1 cellular context compared by ENCODE assay signal in the genomic region with DNA sequence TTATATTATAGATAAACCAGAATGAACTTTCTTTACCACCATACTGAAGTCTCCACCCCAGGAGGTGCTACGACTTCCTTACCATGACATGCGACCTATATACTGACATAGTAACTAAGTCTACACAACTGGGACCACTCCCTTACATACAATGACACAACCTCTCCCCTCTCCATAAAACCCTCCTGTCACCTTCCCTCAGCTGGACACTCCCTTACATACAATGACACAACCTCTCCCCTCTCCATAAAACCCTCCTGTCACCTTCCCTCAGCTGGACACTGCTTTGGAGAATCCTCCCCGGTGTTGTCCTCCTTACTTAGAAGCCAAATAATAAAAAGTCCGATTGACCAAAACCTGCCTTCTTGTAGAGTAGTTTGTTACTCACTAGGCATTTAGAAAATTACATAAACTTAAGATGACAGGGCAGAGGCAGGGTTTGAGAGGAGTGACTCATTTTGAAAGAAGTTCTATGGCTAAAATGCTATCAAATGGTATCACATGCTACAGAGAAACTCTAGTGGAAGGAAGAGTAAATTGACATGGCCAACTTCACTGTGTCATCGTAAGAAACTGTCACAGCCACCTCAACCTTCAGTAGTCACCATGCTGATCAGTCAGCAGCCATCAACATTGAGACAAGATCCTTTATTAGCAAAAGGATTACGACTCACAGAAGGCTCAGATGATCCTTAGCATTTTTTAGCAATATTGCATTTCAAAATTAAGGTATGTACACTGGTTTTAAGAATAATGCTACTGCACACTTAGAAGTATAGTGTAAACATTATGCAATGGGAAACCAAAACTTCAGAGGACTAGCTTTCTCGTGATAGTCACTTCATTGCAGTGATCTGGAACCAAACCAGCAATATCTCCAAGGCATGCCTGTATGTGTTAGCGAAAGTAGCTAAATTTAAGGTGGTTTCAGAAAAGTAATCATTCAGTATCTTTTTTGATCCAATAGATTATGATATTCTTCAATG.
TF ChIP-seq lines count a peak whose summit lies in the region.

No MANE protein-coding gene starts in this region.

TF ChIP-seq in GM12878, 131 proteins besides CTCF, POLR2A, EP300 and RAD21 (continued from another document):
- TF ChIP-seq E4F1 (IDR thresholded peaks at IDR 0.05; ENCODE audit: borderline replicate concordance, partially characterized antibody) (no peak), FOXK2 (IDR thresholded peaks at IDR 0.05) (no peak), ATF7 (IDR thresholded peaks at IDR 0.05; ENCODE audit: low read depth) (peak; percentile 43; the same call in 1 of the 2 replicates), KDM1A (IDR thresholded peaks at IDR 0.05; ENCODE audit: borderline replicate concordance) (no peak), CREM (IDR thresholded peaks at IDR 0.05; ENCODE audit: low read depth) (0 out of 2 replicates have a peak, but pooled peaks have one; percentile 22), NFIC (IDR thresholded peaks at IDR 0.05; ENCODE audit: low read depth, low read length) (0 out of 2 replicates have a peak, but pooled peaks have one; percentile 16), NR2F1 (conservative IDR thresholded peaks at IDR 0.05) (no peak)
